ENCODE assay signal across 17 cellular contexts in the genomic region with DNA sequence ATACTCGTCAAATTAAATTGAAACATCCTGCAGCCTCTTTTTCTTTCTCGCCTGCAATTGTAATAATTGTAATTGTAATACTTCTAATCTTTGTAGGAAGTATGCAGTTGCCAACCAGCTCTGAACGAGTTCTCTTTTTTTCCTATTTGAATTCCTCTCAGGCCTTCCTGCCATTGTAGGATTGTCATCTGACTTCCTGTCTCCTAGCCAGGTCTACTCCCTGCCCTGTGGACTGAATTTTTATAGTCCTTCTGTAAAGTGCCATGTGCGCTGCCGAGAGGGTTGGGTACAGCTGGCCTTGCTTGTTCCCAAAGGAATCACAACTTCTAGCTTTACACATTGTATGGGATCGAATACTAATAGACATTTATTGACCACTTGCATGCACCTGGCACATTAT.
A peak's percentile ranks its signal among the peaks of the same experiment; 100 is the strongest.
DNase-seq lines count a peak whose midpoint lies in the region; ATAC-seq and TF ChIP-seq lines count a peak whose summit lies in the region.
"Had no signal": no experiment of that assay in that cellular context is flagged by ENCODE, and none has a peak within 500 bp of the region (broad histone marks: within the 10 kb centered on the region; RNA-seq: fewer than 3 reads in every experiment).

No MANE protein-coding gene starts in this region.

- no peak for TF ChIP-seq CTCF in esophagus squamous epithelium (IDR thresholded peaks at IDR 0.05)

- intact Hi-C loops in esophagus squamous epithelium (cut with DNase I) = no loop called here

- peaks cover 0 to 11% (median 0%) of the 10 kb centered on the region in 3 donors for H3K4me1 ChIP-seq in esophagus squamous epithelium
- H3K4me1 ChIP-seq: neural progenitor cell had no signal

- H3K27me3 ChIP-seq in esophagus squamous epithelium = no peaks in the 10 kb centered on the region
- H3K27me3 ChIP-seq: neural progenitor cell had no signal

- peaks cover 0 to 24% (median 0%) of the 10 kb centered on the region in 3 donors for H3K36me3 ChIP-seq in esophagus squamous epithelium
- H3K36me3 ChIP-seq: neural progenitor cell had no signal

- TF ChIP-seq POLR2A in esophagus squamous epithelium (IDR thresholded peaks at IDR 0.05) = no peak

- no peaks in the 10 kb centered on the region for H3K9me3 ChIP-seq in esophagus squamous epithelium

- ATAC-seq in GM21515 (IDR thresholded peaks at IDR 0.05; ENCODE audit: unreplicated experiment) = no peak

- WGBS in esophagus squamous epithelium, 2 donors = 67 to 81% methylated on average over 6 of the region's 6 CpGs

- no peak overlapping the region for H3K4me3 ChIP-seq in esophagus squamous epithelium
- H3K4me3 ChIP-seq: neural progenitor cell had no signal

- DNase-seq in Ammon's horn (ENCODE audit: low spot score) = peak; percentile 81
- peak; percentile 1 for DNase-seq in NCI-H69 (lab: John Stamatoyannopoulos, UW)
- peak; percentile 72 for DNase-seq in globus pallidus (ENCODE audit: low spot score)
- DNase-seq in lung microvascular endothelial cell (ENCODE audit: low read depth in 2 of 2) = peak; percentile 83 to 94
- no peak for DNase-seq in ecto neural progenitor cell (ENCODE audit: low spot score)
- DNase-seq in DMS 273 treated with DMSO at 0.1 percent for 48 hours (lab: John Stamatoyannopoulos, UW) = no peak
- no peak for DNase-seq in esophagus squamous epithelium (lab: John Stamatoyannopoulos, UW)
- DNase-seq: activated CD4-positive, alpha-beta T cell treated with anti-CD3 and anti-CD28 coated beads, Interleukin-2, amount 50 U/mL, for 4 hours; activated gamma-delta T cell; CD4-positive, alpha-beta T cell; IMR-90; MV-4-11; NCI-H446; retina had no signal

- no peak overlapping the region for H3K27ac ChIP-seq in esophagus squamous epithelium
- H3K27ac ChIP-seq: HL-60, neural progenitor cell had no signal

Comparison
In these comparisons a context has a peak if more than half of its experiments do, and no peak if none do; other contexts are left out.
1. DNase-seq: peak in Ammon's horn (single experiment), NCI-H69 (single experiment), globus pallidus (single experiment) and lung microvascular endothelial cell (2 of 2); none in ecto neural progenitor cell (single experiment), DMS 273 treated with DMSO at 0.1 percent for 48 hours (single experiment) and esophagus squamous epithelium (single experiment).